ENCODE assay signal across 8 cellular contexts in the genomic region with DNA sequence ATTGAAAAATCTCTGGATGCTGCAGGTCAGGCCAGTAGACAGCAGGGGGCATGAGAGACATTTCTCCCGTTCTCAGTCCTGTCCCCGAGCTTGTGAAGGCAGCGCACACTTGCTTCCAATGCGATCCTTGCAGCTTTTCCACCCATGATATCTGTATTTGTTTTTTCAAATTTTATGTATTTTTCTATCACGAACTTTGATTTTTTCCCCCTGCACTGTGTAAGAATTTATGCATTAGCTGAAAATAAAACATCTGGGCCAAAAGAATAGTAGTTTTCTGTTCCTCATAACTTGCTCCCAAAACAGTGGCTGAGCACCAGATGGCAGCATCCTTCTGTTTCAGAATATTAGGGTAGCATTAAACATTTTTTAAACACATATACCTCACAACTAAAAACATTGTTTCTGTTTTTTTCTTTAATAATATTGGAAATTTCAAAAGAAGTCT.
DNase-seq lines count a peak whose midpoint lies in the region; ATAC-seq and TF ChIP-seq lines count a peak whose summit lies in the region.
"Not testable (repeated sequence)": the region's sequence is repeated elsewhere in the genome, so short reads cannot be mapped to it uniquely, and the experiment has no call there.

No MANE protein-coding gene starts in this region.

- H3F3A ChIP-seq in SU-DHL-6 (ENCODE audit: insufficient read depth); neural cell (ENCODE audit: insufficient read depth, low read length, poor library complexity, severe bottlenecking): not testable (repeated sequence)

- ATAC-seq in HG03045 (IDR thresholded peaks at IDR 0.05; ENCODE audit: unreplicated experiment) (peak; percentile 50), heart left ventricle (peak; percentile 58 to 82 (median 74))

- H4K20me1 ChIP-seq in SU-DHL-6 (ENCODE audit: low read depth, low read length); neural cell (ENCODE audit: insufficient read depth): not testable (repeated sequence)

- peak; percentile 85 for TF ChIP-seq RAD21 in neural cell (conservative IDR thresholded peaks at IDR 0.05)

- not testable (repeated sequence) for H3K27me3 ChIP-seq in SU-DHL-6 (ENCODE audit: low read length); neural cell (ENCODE audit: insufficient read depth, low read depth, low read length)
- H3K27me3 ChIP-seq in heart left ventricle = peaks cover 0 to 26% (median 2%) of the 10 kb centered on the region in 9 donors

- H3K4me2 ChIP-seq in SU-DHL-6 (ENCODE audit: low read depth, low read length, poor library complexity, severe bottlenecking) = peak overlapping the region; percentile 50
- H3K4me2 ChIP-seq in neural cell (ENCODE audit: low read length) = not testable (repeated sequence)

- peak; percentile 12 for DNase-seq in A172 (ENCODE audit: low spot score)
- peak; percentile 21 for DNase-seq in GF-D8 (lab: John Stamatoyannopoulos, UW)
- DNase-seq in NCI-H2029 treated with DMSO at 0.1 percent for 48 hours (lab: John Stamatoyannopoulos, UW) = peak; percentile 3
- DNase-seq in cardiac fibroblast (ENCODE audit: low read depth in 2 of 2) = peak; percentile 42 to 58
- DNase-seq in heart left ventricle = not testable (repeated sequence)

- 1 to 3% (median 2%) methylated on average over 5 of the region's 5 CpGs for WGBS in heart left ventricle, 4 donors

- not testable (repeated sequence) for H3K4me1 ChIP-seq in heart left ventricle

- not testable (repeated sequence) for H3K4me3 ChIP-seq in SU-DHL-6 (ENCODE audit: insufficient read depth, low read length, poor library complexity, severe bottlenecking); cardiac fibroblast (replicated peaks in 1 of 2; ENCODE audit: low read depth in 2 of 2, low read length in 2 of 2); heart left ventricle; neural cell (ENCODE audit: low read length)

- intact Hi-C loops in heart left ventricle (cut with DNase I) = loop anchor here in 8 of 10 donors (1.0 to 10.0 kb wide), 4 partner anchors 32 to 110 kb away; no protein-coding TSS in a partner anchor

- not testable (repeated sequence) for H3K36me3 ChIP-seq in SU-DHL-6 (ENCODE audit: low read length); heart left ventricle; neural cell (ENCODE audit: insufficient read depth, low read length)

- TF ChIP-seq EP300 in neural cell (conservative IDR thresholded peaks at IDR 0.05; ENCODE audit: poor library complexity, severe bottlenecking) = not testable (repeated sequence)

- not testable (repeated sequence) for H3K9me3 ChIP-seq in SU-DHL-6 (ENCODE audit: insufficient read depth, low read length); heart left ventricle; neural cell (ENCODE audit: low read length)

- not testable (repeated sequence) for H3K9me2 ChIP-seq in SU-DHL-6 (replicated peaks; ENCODE audit: insufficient read depth, low read length); neural cell (ENCODE audit: insufficient read depth, low read length)

- peak; percentile 33 for TF ChIP-seq CTCF in SU-DHL-6 (IDR thresholded peaks at IDR 0.05; ENCODE audit: insufficient read depth, low read length, poor library complexity, severe bottlenecking)
- peak; percentile 26 for TF ChIP-seq CTCF in cardiac fibroblast (IDR thresholded peaks at IDR 0.05; ENCODE audit: low read depth, low read length)
- peak in 7 of 12 donors; percentile 10 to 47 (median 34) for TF ChIP-seq CTCF in heart left ventricle (IDR thresholded peaks at IDR 0.05)
- TF ChIP-seq CTCF in neural cell (IDR thresholded peaks at IDR 0.05; ENCODE audit: poor library complexity, severe bottlenecking) = peak; percentile 98

- not testable (repeated sequence) for H3K27ac ChIP-seq in SU-DHL-6 (ENCODE audit: low read depth, low read length); heart left ventricle; neural cell (ENCODE audit: low read length)

- not testable (repeated sequence) for H3K79me2 ChIP-seq in SU-DHL-6 (ENCODE audit: insufficient read depth, low read length); neural cell (replicated peaks; ENCODE audit: insufficient read depth, low read length)

- H3K9ac ChIP-seq in SU-DHL-6 (ENCODE audit: low read length); neural cell (ENCODE audit: low read length): not testable (repeated sequence)

- not testable (repeated sequence) for TF ChIP-seq POLR2A in heart left ventricle (IDR thresholded peaks at IDR 0.05)

- not testable (repeated sequence) for H2AFZ ChIP-seq in SU-DHL-6 (ENCODE audit: low read depth, low read length, severe bottlenecking); neural cell (ENCODE audit: low read depth, low read length)

TF ChIP-seq in neural cell, 6 proteins besides CTCF, POLR2A, EP300 and RAD21:
- peak; percentile 97 for TF ChIP-seq SMC3 (conservative IDR thresholded peaks at IDR 0.05; ENCODE audit: poor library complexity)

Comparison
In these comparisons a context has a peak if more than half of its experiments do, and no peak if none do; other contexts are left out.
1. CTCF ChIP-seq: peak in every context shown above with its lines; median percentile 98 in neural cell; 34 in heart left ventricle; 33 in SU-DHL-6; 26 in cardiac fibroblast.